In genomic region chr10:114173680-114174461, GRCh38 we compare ENCODE assay signal across 1 cellular context.
A peak's percentile ranks its signal among the peaks of the same experiment; 100 is the strongest.
TF ChIP-seq lines count a peak whose summit lies in the region.

Gene CCDC186 (minus strand): TSS chr10:114174203. CDS start chr10:114163268, 10,935 bp downstream.

TF ChIP-seq in GM12878, 131 proteins besides CTCF, POLR2A, EP300 and RAD21 (continued from another document and continues in another):
- peak; percentile 37 for TF ChIP-seq PKNOX1 (IDR thresholded peaks at IDR 0.05)
- TF ChIP-seq GABPA (IDR thresholded peaks at IDR 0.05; ENCODE audit: low read depth): no peak
- no peak for TF ChIP-seq SUPT20H (IDR thresholded peaks at IDR 0.05; ENCODE audit: borderline replicate concordance, control insufficient read depth, low read depth, low read length)
- no peak for TF ChIP-seq ZNF592 (IDR thresholded peaks at IDR 0.05)
- TF ChIP-seq SMC3 (IDR thresholded peaks at IDR 0.05; ENCODE audit: borderline replicate concordance, low read length): no peak
- no peak; the same call in 1 of the 2 replicates for TF ChIP-seq NBN (IDR thresholded peaks at IDR 0.05)
- TF ChIP-seq ZBTB40 (IDR thresholded peaks at IDR 0.05; ENCODE audit: borderline replicate concordance): no peak
- TF ChIP-seq CHD2 (IDR thresholded peaks at IDR 0.05; ENCODE audit: borderline replicate concordance, low read depth, low read length): 0 out of 2 replicates have a peak, but pooled peaks have one; percentile 30
- no peak for TF ChIP-seq E2F4 (IDR thresholded peaks at IDR 0.05; ENCODE audit: low read depth, low read length)
- no peak for TF ChIP-seq ZNF207 (IDR thresholded peaks at IDR 0.05; ENCODE audit: borderline replicate concordance)
- TF ChIP-seq TCF12 (IDR thresholded peaks at IDR 0.05; ENCODE audit: low read depth, low read length): no peak
- TF ChIP-seq ZNF384 (IDR thresholded peaks at IDR 0.05; ENCODE audit: borderline replicate concordance, low read depth, low read length): no peak
- peak; percentile 96 for TF ChIP-seq YY1 (IDR thresholded peaks at IDR 0.05; ENCODE audit: low read depth, low read length)
- no peak for TF ChIP-seq HSF1 (IDR thresholded peaks at IDR 0.05; ENCODE audit: low read depth, low read length)
- no peak for TF ChIP-seq FOXM1 (IDR thresholded peaks at IDR 0.05; ENCODE audit: low read depth, low read length)
- no peak for TF ChIP-seq E4F1 (IDR thresholded peaks at IDR 0.05; ENCODE audit: borderline replicate concordance, partially characterized antibody)
- no peak for TF ChIP-seq MEF2A (IDR thresholded peaks at IDR 0.05; ENCODE audit: insufficient read depth, low read depth, low read length)
- no peak for TF ChIP-seq WRNIP1 (IDR thresholded peaks at IDR 0.05; ENCODE audit: borderline replicate concordance, low read depth, low read length)
- TF ChIP-seq ZBED1 (IDR thresholded peaks at IDR 0.05; ENCODE audit: borderline replicate concordance): no peak
- TF ChIP-seq CHD1 (IDR thresholded peaks at IDR 0.05; ENCODE audit: low read depth, low read length): no peak
- peak; percentile 13 for TF ChIP-seq RELA (IDR thresholded peaks at IDR 0.05; ENCODE audit: borderline replicate concordance, partially characterized antibody)
- no peak for TF ChIP-seq NR2C1 (IDR thresholded peaks at IDR 0.05)
- no peak for TF ChIP-seq SPI1 (IDR thresholded peaks at IDR 0.05; ENCODE audit: borderline replicate concordance, insufficient read depth, low read depth, low read length)
- TF ChIP-seq NR2F1 (conservative IDR thresholded peaks at IDR 0.05): peak; percentile 65
- TF ChIP-seq ETV6 (conservative IDR thresholded peaks at IDR 0.05 in 1 of 2, IDR thresholded peaks at IDR 0.05 in 1 of 2; ENCODE audit: borderline replicate concordance in 1 of 2, low read depth in 1 of 2): no peak
- TF ChIP-seq ZBTB11 (CRISPR knock-in tag; IDR thresholded peaks at IDR 0.05): no peak
- no peak for TF ChIP-seq TARDBP (IDR thresholded peaks at IDR 0.05; ENCODE audit: borderline replicate concordance)
- TF ChIP-seq TCF7 (IDR thresholded peaks at IDR 0.05; ENCODE audit: borderline replicate concordance): no peak
- TF ChIP-seq JUND (IDR thresholded peaks at IDR 0.05; ENCODE audit: low read depth, low read length): no peak
- no peak for TF ChIP-seq FOXK2 (IDR thresholded peaks at IDR 0.05)
- no peak for TF ChIP-seq BCLAF1 (IDR thresholded peaks at IDR 0.05)
- no peak for TF ChIP-seq YBX1 (IDR thresholded peaks at IDR 0.05)
- TF ChIP-seq BRCA1 (IDR thresholded peaks at IDR 0.05; ENCODE audit: low read depth, low read length): no peak
- peak; percentile 80; the same call in 1 of the 2 replicates for TF ChIP-seq TAF1 (IDR thresholded peaks at IDR 0.05; ENCODE audit: borderline replicate concordance, low read depth, low read length)
